Comparison of ENCODE assay signal across 10 cellular contexts in genomic region chr2:208363485-208363884, GRCh38. TPM values are rescaled to one million over a fixed set of nuclear protein-coding genes. Genes with fewer than 3 reads are reported as not detected.
DNase-seq lines count a peak whose midpoint lies in the region; ATAC-seq, FAIRE-seq and TF ChIP-seq lines count a peak whose summit lies in the region.
"Had no signal": no experiment of that assay in that cellular context is flagged by ENCODE, and none has a peak within 500 bp of the region (broad histone marks: within the 10 kb centered on the region; RNA-seq: fewer than 3 reads in every experiment).

No MANE protein-coding gene starts in this region.

- H3K27me3 ChIP-seq in BJ (ENCODE audit: control insufficient read depth, insufficient read depth, low read length) (peaks cover 6% of the 10 kb centered on the region), bronchial epithelial cell (ENCODE audit: control insufficient read depth, insufficient read depth, low read length) (no peaks in the 10 kb centered on the region), aorta (ENCODE audit: control insufficient read depth in 1 of 2, insufficient read depth in 2 of 2, low read length in 1 of 2) (no peaks in the 10 kb centered on the region)

- CTCF ChIA-PET in BJ (lab: Yijun Ruan, JAX), result no interaction called here

- H3K4me3 ChIP-seq in BJ (ENCODE audit: low read depth, low read length), result no peak overlapping the region
- H3K4me3 ChIP-seq in bronchial epithelial cell (ENCODE audit: low read depth, low read length), result no peak overlapping the region
- H3K4me3 ChIP-seq in aorta (ENCODE audit: low read length in 2 of 2), result no peak overlapping the region

- no peaks in the 10 kb centered on the region for H3K9me3 ChIP-seq in aorta (ENCODE audit: control insufficient read depth, low read length)

- POLR2A ChIA-PET in BJ (lab: Charles Lee), result no interaction called here

- no peak for FAIRE-seq in bronchial epithelial cell (lab: Jason Lieb, UNC)

- DNase-seq in BJ (ENCODE audit: low read depth) (peak; percentile 73), bronchial epithelial cell (ENCODE audit: low read depth) (peak; percentile 39), aorta (no peak), pons (ENCODE audit: low spot score) (no peak), Right ventricle myocardium inferior (ENCODE audit: missing footprints) (no peak), NCI-H345 treated with DMSO at 0.1 percent for 48 hours (lab: John Stamatoyannopoulos, UW; ENCODE audit: unreplicated experiment) (no peak)
- DNase-seq: activated T-cell treated with anti-CD3 and anti-CD28 coated beads for 4 hours, NCI-H2029 had no signal

- WGBS in aorta, 2 donors, result 65% methylated on average over 2 of the region's 2 CpGs

- no peak overlapping the region for H3K27ac ChIP-seq in aorta (ENCODE audit: low read depth in 1 of 2, low read length in 2 of 2)

- no peaks in the 10 kb centered on the region for H3K4me1 ChIP-seq in aorta (ENCODE audit: control insufficient read depth in 1 of 2, insufficient read depth in 2 of 2, low read length in 2 of 2)

- intact Hi-C loops in aorta (cut with DNase I), result no loop called here
- intact Hi-C loops in Right ventricle myocardium inferior (cut with DNase I), result no loop called here

- H3K36me3 ChIP-seq in BJ (ENCODE audit: control insufficient read depth, insufficient read depth, low read length) (no peaks in the 10 kb centered on the region; the same call in 1 of the 2 replicates), bronchial epithelial cell (ENCODE audit: control insufficient read depth, insufficient read depth, low read length) (no peaks in the 10 kb centered on the region), aorta (ENCODE audit: control insufficient read depth in 1 of 2, insufficient read depth in 2 of 2, low read length in 1 of 2) (no peaks in the 10 kb centered on the region)

- TF ChIP-seq CTCF in BJ (IDR thresholded peaks at IDR 0.05; ENCODE audit: insufficient read depth, low read depth, low read length) (no peak), bronchial epithelial cell (IDR thresholded peaks at IDR 0.05; ENCODE audit: insufficient read depth, low read length, severe bottlenecking) (no peak)

- ATAC-seq in GM21360 (IDR thresholded peaks at IDR 0.05; ENCODE audit: unreplicated experiment) (peak; percentile 62), HG03460 (IDR thresholded peaks at IDR 0.05; ENCODE audit: unreplicated experiment) (peak; percentile 73), aorta (ENCODE audit: low FRiP score) (no peak), Right ventricle myocardium inferior (no peak)

RNA-seq across cellular contexts. Expression of gene PTH2R, which starts 43.1 kb away (rescaled TPM):
- not detected in 2 replicates for polyA plus RNA-seq in BJ (2011; rRNA removed)
- not detected in 2 replicates for polyA minus RNA-seq in BJ (2011; rRNA and poly(A)+ RNA removed)
- total RNA-seq in bronchial epithelial cell, result under 0.01 and 0.13 TPM in 2 replicates
- under 1 TPM in 1 of 2 donors, not detected in 1; 0.18 TPM for total RNA-seq in aorta
- not detected for polyA plus RNA-seq in aorta
- total RNA-seq in Right ventricle myocardium inferior, result not detected

Comparison
In these comparisons a context has a peak if more than half of its experiments do, and no peak if none do; other contexts are left out.
1. DNase-seq: peak in BJ (single experiment) and bronchial epithelial cell (single experiment); none in aorta (0 of 2), pons (single experiment), Right ventricle myocardium inferior (single experiment) and NCI-H345 treated with DMSO at 0.1 percent for 48 hours (single experiment).
2. ATAC-seq: peak in GM21360 (single experiment) and HG03460 (single experiment); none in aorta (single experiment) and Right ventricle myocardium inferior (single experiment).